ENCODE assay signal across 18 cellular contexts in genomic region chr16:60636117-60636516, GRCh38.
"Had no signal": no experiment of that assay in that cellular context is flagged by ENCODE, and none has a peak within 500 bp of the region (broad histone marks: within the 10 kb centered on the region; RNA-seq: fewer than 3 reads in every experiment).

No MANE protein-coding gene starts in this region.

- H3K36me3 ChIP-seq: neutrophil, tibial artery had no signal

- H3K27me3 ChIP-seq: dorsolateral prefrontal cortex, neutrophil, tibial artery had no signal

- ATAC-seq: activated CD8-positive, alpha-beta memory T cell treated with anti-CD3 and anti-CD28 coated beads, Interleukin-2, amount 10 ng/mL, durations not matched to agents 7 days and 5 days; esophagus mucosa; left colon; mucosa of descending colon; naive thymus-derived CD4-positive, alpha-beta T cell; stimulated activated memory B cell treated with anti-CD40 and anti-IgM and Interleukin-4, amounts not matched to agents 10 μg/mL and 1 μg/mL and 100 μg/mL, for 72 hours had no signal

- H3K36me3 Mint-ChIP-seq: activated CD8-positive, alpha-beta memory T cell treated with anti-CD3 and anti-CD28 coated beads, Interleukin-2, amount 10 ng/mL, durations not matched to agents 7 days and 5 days; naive thymus-derived CD4-positive, alpha-beta T cell; stimulated activated memory B cell treated with anti-CD40 and anti-IgM and Interleukin-4, amounts not matched to agents 10 μg/mL and 1 μg/mL and 100 μg/mL, for 72 hours had no signal

- DNase-seq: activated CD4-positive, alpha-beta T cell treated with anti-CD3 and anti-CD28 coated beads for 1 hour; activated CD4-positive, alpha-beta T cell treated with anti-CD3 and anti-CD28 coated beads, Interleukin-2, amount 50 U/mL, for 48 hours; activated CD8-positive, alpha-beta memory T cell treated with anti-CD3 and anti-CD28 coated beads, Interleukin-2, amount 10 ng/mL, durations not matched to agents 7 days and 5 days; activated naive CD4-positive, alpha-beta T cell treated with anti-CD3 and anti-CD28 coated beads for 36 hours; activated T-cell treated with anti-CD3 and anti-CD28 coated beads, Interleukin-2, amount 50 U/mL, for 1 hour; dorsolateral prefrontal cortex; left colon; mucosa of descending colon; naive thymus-derived CD4-positive, alpha-beta T cell; SK-N-SH; stimulated activated CD4-positive, alpha-beta T cell treated with anti-CD3 and anti-CD28 coated beads, Interleukin-2, amount 100 ng/mL, for 48 hours; T-helper 1 cell; T1000; tibial artery had no signal

- H3K27ac ChIP-seq: dorsolateral prefrontal cortex, neutrophil, tibial artery had no signal

- H3K9me2 ChIP-seq: SK-N-SH had no signal

- H3K4me3 ChIP-seq: dorsolateral prefrontal cortex, mucosa of descending colon, tibial artery had no signal

- H3K27me3 Mint-ChIP-seq: activated CD8-positive, alpha-beta memory T cell treated with anti-CD3 and anti-CD28 coated beads, Interleukin-2, amount 10 ng/mL, durations not matched to agents 7 days and 5 days; naive thymus-derived CD4-positive, alpha-beta T cell; stimulated activated memory B cell treated with anti-CD40 and anti-IgM and Interleukin-4, amounts not matched to agents 10 μg/mL and 1 μg/mL and 100 μg/mL, for 72 hours had no signal

- H3K4me3 Mint-ChIP-seq: activated CD8-positive, alpha-beta memory T cell treated with anti-CD3 and anti-CD28 coated beads, Interleukin-2, amount 10 ng/mL, durations not matched to agents 7 days and 5 days; activated naive CD4-positive, alpha-beta T cell treated with anti-CD3 and anti-CD28 coated beads for 36 hours; naive thymus-derived CD4-positive, alpha-beta T cell; stimulated activated memory B cell treated with anti-CD40 and anti-IgM and Interleukin-4, amounts not matched to agents 10 μg/mL and 1 μg/mL and 100 μg/mL, for 72 hours had no signal

- H3K4me1 Mint-ChIP-seq: activated CD8-positive, alpha-beta memory T cell treated with anti-CD3 and anti-CD28 coated beads, Interleukin-2, amount 10 ng/mL, durations not matched to agents 7 days and 5 days; naive thymus-derived CD4-positive, alpha-beta T cell; stimulated activated memory B cell treated with anti-CD40 and anti-IgM and Interleukin-4, amounts not matched to agents 10 μg/mL and 1 μg/mL and 100 μg/mL, for 72 hours had no signal

- H3K4me2 ChIP-seq: SK-N-SH had no signal

- H3K27ac Mint-ChIP-seq: activated CD8-positive, alpha-beta memory T cell treated with anti-CD3 and anti-CD28 coated beads, Interleukin-2, amount 10 ng/mL, durations not matched to agents 7 days and 5 days; activated naive CD4-positive, alpha-beta T cell treated with anti-CD3 and anti-CD28 coated beads for 36 hours; activated T-helper 2 cell treated with anti-CD3 and anti-CD28 coated beads, Interferon-gamma antibody, Interleukin-2, Interleukin-4, amounts not matched to agents 10 μg/mL and 5 μg/mL and 100 μg/mL, durations not matched to agents 14 hours and 24 hours and 36 hours; naive thymus-derived CD4-positive, alpha-beta T cell; stimulated activated memory B cell treated with anti-CD40 and anti-IgM and Interleukin-4, amounts not matched to agents 10 μg/mL and 1 μg/mL and 100 μg/mL, for 72 hours had no signal

- H3K4me1 ChIP-seq: tibial artery had no signal

- H3K9me3 ChIP-seq: neutrophil, SK-N-SH, tibial artery had no signal
